Comparison of ENCODE assay signal across 18 cellular contexts in genomic region chr10:75598998-75599397, GRCh38.
DNase-seq lines count a peak whose midpoint lies in the region; ATAC-seq and TF ChIP-seq lines count a peak whose summit lies in the region.
"Had no signal": no experiment of that assay in that cellular context is flagged by ENCODE, and none has a peak within 500 bp of the region (broad histone marks: within the 10 kb centered on the region; RNA-seq: fewer than 3 reads in every experiment).

No MANE protein-coding gene starts in this region.

- H3K27ac Mint-ChIP-seq in nephron progenitor cell, result peak overlapping the region; percentile 76
- peak overlapping the region; percentile 81 for H3K27ac Mint-ChIP-seq in progenitor cell of endocrine pancreas
- H3K27ac Mint-ChIP-seq: CD4-positive, alpha-beta memory T cell had no signal

- H3K4me3 Mint-ChIP-seq in nephron progenitor cell (peak overlapping the region; percentile 62), progenitor cell of endocrine pancreas (ENCODE audit: low read depth) (no peak overlapping the region)
- H3K4me3 Mint-ChIP-seq: CD14-positive monocyte; CD4-positive, alpha-beta memory T cell had no signal

- H3K27me3 ChIP-seq in KMS-11 (ENCODE audit: insufficient read depth, low read depth), result no peaks in the 10 kb centered on the region
- H3K27me3 ChIP-seq: BLaER1 had no signal

- DNase-seq in NCI-H146 (lab: John Stamatoyannopoulos, UW), result peak; percentile 21
- no peak for DNase-seq in NCI-H146 treated with DMSO at 0.1 percent for 48 hours (lab: John Stamatoyannopoulos, UW; ENCODE audit: unreplicated experiment)
- DNase-seq in nephron progenitor cell, result no peak
- no peak for DNase-seq in progenitor cell of endocrine pancreas (ENCODE audit: low spot score, unreplicated experiment)
- no peak for DNase-seq in NCI-H2029 (lab: John Stamatoyannopoulos, UW)
- no peak for DNase-seq in NCI-H2171 treated with DMSO at 0.1 percent for 48 hours (lab: John Stamatoyannopoulos, UW)
- DNase-seq: 8988T; CD4-positive, alpha-beta memory T cell; DMS153; DMS79; GDM1; GOT3; H7 had no signal

- ATAC-seq in GM21526 (IDR thresholded peaks at IDR 0.05; ENCODE audit: low FRiP score, unreplicated experiment), result no peak
- ATAC-seq: HCT116 had no signal

- H3K9me3 Mint-ChIP-seq in nephron progenitor cell (no peaks in the 10 kb centered on the region), progenitor cell of endocrine pancreas (ENCODE audit: low read depth) (no peaks in the 10 kb centered on the region)
- H3K9me3 Mint-ChIP-seq: CD14-positive monocyte had no signal

- no peaks in the 10 kb centered on the region for H3K36me3 Mint-ChIP-seq in nephron progenitor cell (ENCODE audit: low read depth)
- no peaks in the 10 kb centered on the region for H3K36me3 Mint-ChIP-seq in progenitor cell of endocrine pancreas (ENCODE audit: insufficient read depth)
- H3K36me3 Mint-ChIP-seq: CD4-positive, alpha-beta memory T cell had no signal

- no peaks in the 10 kb centered on the region for H3K36me3 ChIP-seq in KMS-11 (ENCODE audit: insufficient read depth)
- H3K36me3 ChIP-seq: BLaER1 had no signal

- TF ChIP-seq CTCF in KMS-11 (conservative IDR thresholded peaks at IDR 0.05; ENCODE audit: low read depth, low read length) (no peak), nephron progenitor cell (IDR thresholded peaks at IDR 0.05) (no peak), progenitor cell of endocrine pancreas (IDR thresholded peaks at IDR 0.05; ENCODE audit: unreplicated experiment) (no peak)

- no peak overlapping the region for H3K4me3 ChIP-seq in KMS-11 (IDR thresholded peaks at IDR 0.05; ENCODE audit: insufficient read depth, low read depth, low read length)
- H3K4me3 ChIP-seq: BLaER1 had no signal

- no peak overlapping the region for H2AFZ ChIP-seq in KMS-11 (ENCODE audit: low read depth)

- H3K9ac ChIP-seq in KMS-11, result no peak overlapping the region
- H3K9ac ChIP-seq: BLaER1 had no signal

- H3K27me3 Mint-ChIP-seq in nephron progenitor cell (ENCODE audit: low read depth, poor library complexity), result no peaks in the 10 kb centered on the region
- H3K27me3 Mint-ChIP-seq in progenitor cell of endocrine pancreas, result no peaks in the 10 kb centered on the region
- H3K27me3 Mint-ChIP-seq: CD4-positive, alpha-beta memory T cell had no signal

- H3K79me2 ChIP-seq in KMS-11 (ENCODE audit: insufficient read depth, low read depth), result no peaks in the 10 kb centered on the region

- no peaks in the 10 kb centered on the region for H4K20me1 ChIP-seq in KMS-11 (ENCODE audit: insufficient read depth)
- H4K20me1 ChIP-seq: BLaER1 had no signal

- peaks cover 23% of the 10 kb centered on the region for H3K4me1 ChIP-seq in KMS-11 (ENCODE audit: low read depth, poor library complexity, severe bottlenecking)
- H3K4me1 ChIP-seq: BLaER1 had no signal

- peak overlapping the region; percentile 38; the same call in 1 of the 2 replicates for H3K4me2 ChIP-seq in KMS-11
- H3K4me2 ChIP-seq: BLaER1 had no signal

- H3K27ac ChIP-seq in KMS-11, result no peak overlapping the region
- H3K27ac ChIP-seq: BLaER1 had no signal

- peaks cover 87% of the 10 kb centered on the region for H3K4me1 Mint-ChIP-seq in nephron progenitor cell
- peaks cover 54% of the 10 kb centered on the region for H3K4me1 Mint-ChIP-seq in progenitor cell of endocrine pancreas (ENCODE audit: low read depth)
- H3K4me1 Mint-ChIP-seq: CD14-positive monocyte; CD4-positive, alpha-beta memory T cell had no signal
